22 cellular contexts compared by ENCODE assay signal in genomic region chr9:35464056-35465025, GRCh38. TPM values are rescaled to one million over a fixed set of nuclear protein-coding genes. Genes with fewer than 3 reads are reported as not detected.
DNase-seq lines count a peak whose midpoint lies in the region; ATAC-seq, FAIRE-seq and TF ChIP-seq lines count a peak whose summit lies in the region.
"Had no signal": no experiment of that assay in that cellular context is flagged by ENCODE, and none has a peak within 500 bp of the region (broad histone marks: within the 10 kb centered on the region; RNA-seq: fewer than 3 reads in every experiment).

No MANE protein-coding gene starts in this region.

- in situ Hi-C loops in G401 (cut with HindIII; ENCODE audit: low sequenced_read_pairs), result no loop called here

- no peak for TF ChIP-seq CTCF in endothelial cell of umbilical vein (IDR thresholded peaks at IDR 0.05; ENCODE audit: extremely low read depth in 1 of 2, insufficient read depth in 1 of 2, low read depth in 1 of 2, low read length in 2 of 2)
- TF ChIP-seq CTCF in omental fat pad (IDR thresholded peaks at IDR 0.05), result no peak

- no peak overlapping the region for H3K9ac ChIP-seq in BLaER1
- H3K9ac ChIP-seq in endothelial cell of umbilical vein (replicated peaks; ENCODE audit: extremely low read depth, insufficient read depth, low read length), result no peak overlapping the region
- H3K9ac ChIP-seq: SK-N-SH had no signal

- peak; percentile 70 for FAIRE-seq in endothelial cell of umbilical vein (lab: Jason Lieb, UNC)

- H3K4me3 Mint-ChIP-seq in activated CD8-positive, alpha-beta memory T cell treated with anti-CD3 and anti-CD28 coated beads, Interleukin-2, amount 10 ng/mL, durations not matched to agents 7 days and 5 days, result no peak overlapping the region
- H3K4me3 Mint-ChIP-seq: activated CD8-positive, alpha-beta T cell treated with anti-CD3 and anti-CD28 coated beads, Interleukin-2, amount 10 ng/mL, durations not matched to agents 7 days and 5 days; T-helper 2 cell treated with Interferon-gamma antibody and Interleukin-4, amounts not matched to agents 5 μg/mL and 100 μg/mL, for 36 hours had no signal

- H2AFZ ChIP-seq in endothelial cell of umbilical vein (ENCODE audit: low read depth, low read length), result peak overlapping the region; percentile 34

- H3K4me2 ChIP-seq in BLaER1 (peak overlapping the region; percentile 28), endothelial cell of umbilical vein (ENCODE audit: insufficient read depth, low read length) (peak overlapping the region; percentile 25)
- H3K4me2 ChIP-seq: SK-N-SH had no signal

- intact Hi-C loops in endothelial cell of umbilical vein (cut with micrococcal nuclease), result no loop called here

- dilution Hi-C loops in endothelial cell of umbilical vein (cut with MboI; ENCODE audit: extremely low pct_ligation_motif_present, low sequenced_read_pairs), result no loop called here

- no TSS peak for BruUV-seq in endothelial cell of umbilical vein (replicated peaks; lab: Mats Ljungman, UMichigan)

- H3K9me3 Mint-ChIP-seq in activated CD8-positive, alpha-beta memory T cell treated with anti-CD3 and anti-CD28 coated beads, Interleukin-2, amount 10 ng/mL, durations not matched to agents 7 days and 5 days (ENCODE audit: low read depth), result peaks cover 5% of the 10 kb centered on the region

- no peak overlapping the region for H3K4me3 ChIP-seq in BLaER1
- no peak overlapping the region for H3K4me3 ChIP-seq in endothelial cell of umbilical vein (replicated peaks in 1 of 3; ENCODE audit: insufficient read depth in 1 of 3, low read depth in 1 of 3, low read length in 3 of 3)
- H3K4me3 ChIP-seq: body of pancreas, testis had no signal

- H3K79me2 ChIP-seq in endothelial cell of umbilical vein (ENCODE audit: control insufficient read depth, insufficient read depth, low read length), result no peaks in the 10 kb centered on the region

- H3K9me1 ChIP-seq in endothelial cell of umbilical vein (replicated peaks; ENCODE audit: control insufficient read depth, extremely low read depth, insufficient read depth, low read length), result no peaks in the 10 kb centered on the region

- H3K27me3 Mint-ChIP-seq in activated CD8-positive, alpha-beta memory T cell treated with anti-CD3 and anti-CD28 coated beads, Interleukin-2, amount 10 ng/mL, durations not matched to agents 7 days and 5 days, result peaks cover 43% of the 10 kb centered on the region

- H3K9me3 ChIP-seq in BLaER1 (peaks cover 35% of the 10 kb centered on the region), endothelial cell of umbilical vein (replicated peaks; ENCODE audit: control insufficient read depth, insufficient read depth, low read length) (no peaks in the 10 kb centered on the region)
- H3K9me3 ChIP-seq: testis had no signal

- H3K4me1 ChIP-seq in BLaER1 (peaks cover 12% of the 10 kb centered on the region), endothelial cell of umbilical vein (ENCODE audit: control insufficient read depth, extremely low read depth, insufficient read depth, low read length) (peaks cover 14% of the 10 kb centered on the region)
- H3K4me1 ChIP-seq: testis had no signal

- TF ChIP-seq POLR2A in endothelial cell of umbilical vein (IDR thresholded peaks at IDR 0.05; ENCODE audit: low read depth, low read length), result no peak

- H3K4me1 Mint-ChIP-seq in activated CD8-positive, alpha-beta memory T cell treated with anti-CD3 and anti-CD28 coated beads, Interleukin-2, amount 10 ng/mL, durations not matched to agents 7 days and 5 days, result no peaks in the 10 kb centered on the region

- H3K27ac ChIP-seq in BLaER1 (no peak overlapping the region), endothelial cell of umbilical vein (ENCODE audit: insufficient read depth, low read depth, low read length) (peak overlapping the region; percentile 3)
- H3K27ac ChIP-seq: body of pancreas, testis had no signal

- CTCF ChIA-PET in endothelial cell of umbilical vein (lab: Charles Lee), result interaction anchor here (0.7 to 2.2 kb wide), 8 partner anchors 9 to 535 kb away, joined by 3 to 10 read pairs (median 4); no protein-coding TSS in a partner anchor
- CTCF ChIA-PET in activated CD8-positive, alpha-beta memory T cell treated with anti-CD3 and anti-CD28 coated beads, Interleukin-2, amount 10 ng/mL, durations not matched to agents 7 days and 5 days (lab: Charles Lee), result interaction anchor here (1.2 kb wide), 1 partner anchor 347 kb away, joined by 3 read pairs; no protein-coding TSS in a partner anchor

- no peaks in the 10 kb centered on the region for H4K20me1 ChIP-seq in BLaER1
- no peaks in the 10 kb centered on the region for H4K20me1 ChIP-seq in endothelial cell of umbilical vein (replicated peaks; ENCODE audit: control insufficient read depth, extremely low read depth, insufficient read depth, low read length)

- peak; percentile 68 for ATAC-seq in omental fat pad (ENCODE audit: low FRiP score)
- no peak for ATAC-seq in activated CD8-positive, alpha-beta memory T cell treated with anti-CD3 and anti-CD28 coated beads, Interleukin-2, amount 10 ng/mL, durations not matched to agents 7 days and 5 days
- ATAC-seq: activated CD8-positive, alpha-beta T cell treated with anti-CD3 and anti-CD28 coated beads, Interleukin-2, amount 10 ng/mL, durations not matched to agents 7 days and 5 days; activated naive CD4-positive, alpha-beta T cell treated with anti-CD3 and anti-CD28 coated beads, Interleukin-2, amount 50 U/mL, for 72 hours; body of pancreas; left cardiac atrium; PC-3 had no signal

- no peaks in the 10 kb centered on the region for H3K36me3 ChIP-seq in BLaER1
- H3K36me3 ChIP-seq in endothelial cell of umbilical vein (ENCODE audit: control insufficient read depth in 2 of 2, extremely low read depth in 1 of 2, insufficient read depth in 2 of 2, low read length in 2 of 2), result no peaks in the 10 kb centered on the region

- H3K27ac Mint-ChIP-seq in activated CD8-positive, alpha-beta memory T cell treated with anti-CD3 and anti-CD28 coated beads, Interleukin-2, amount 10 ng/mL, durations not matched to agents 7 days and 5 days, result no peak overlapping the region
- H3K27ac Mint-ChIP-seq: activated CD8-positive, alpha-beta T cell treated with anti-CD3 and anti-CD28 coated beads, Interleukin-2, amount 10 ng/mL, durations not matched to agents 7 days and 5 days; activated naive CD4-positive, alpha-beta T cell treated with anti-CD3 and anti-CD28 coated beads, Interleukin-2, amount 50 U/mL, for 72 hours; T-helper 2 cell treated with Interferon-gamma antibody and Interleukin-4, amounts not matched to agents 5 μg/mL and 100 μg/mL, for 36 hours had no signal

- peaks cover 6% of the 10 kb centered on the region for H3K36me3 Mint-ChIP-seq in activated CD8-positive, alpha-beta memory T cell treated with anti-CD3 and anti-CD28 coated beads, Interleukin-2, amount 10 ng/mL, durations not matched to agents 7 days and 5 days

- POLR2A ChIA-PET in endothelial cell of umbilical vein (lab: Charles Lee), result no interaction called here

- DNase-seq in NOMO-1 (lab: John Stamatoyannopoulos, UW; ENCODE audit: unreplicated experiment in 2 of 2), result peak; percentile 66 to 97
- DNase-seq in endothelial cell of umbilical vein (ENCODE audit: low read depth, low spot score), result peak; percentile 65
- no peak for DNase-seq in omental fat pad (ENCODE audit: low spot score)
- DNase-seq in G401 (ENCODE audit: low spot score), result no peak
- no peak for DNase-seq in activated CD8-positive, alpha-beta memory T cell treated with anti-CD3 and anti-CD28 coated beads, Interleukin-2, amount 10 ng/mL, durations not matched to agents 7 days and 5 days
- DNase-seq in stimulated activated CD4-positive, alpha-beta T cell treated with anti-CD3 and anti-CD28 coated beads, Interleukin-2, amount 100 ng/mL, for 48 hours, result no peak
- DNase-seq in cerebellar nuclear complex (lab: John Stamatoyannopoulos, UW), result no peak
- DNase-seq: activated CD8-positive, alpha-beta T cell treated with anti-CD3 and anti-CD28 coated beads, Interleukin-2, amount 10 ng/mL, durations not matched to agents 7 days and 5 days; activated T-cell treated with anti-CD3 and anti-CD28 coated beads, Interleukin-2, amount 50 U/mL, for 48 hours; body of pancreas; DMS79 treated with DMSO at 0.1 percent for 48 hours; Kasumi-1; left cardiac atrium; NCI-H1436 treated with DMSO at 0.1 percent for 48 hours; NCI-H69; PC-3; SK-N-SH; stimulated activated CD4-positive, alpha-beta T cell treated with anti-CD3 and anti-CD28 coated beads, Interleukin-12 subunit alpha, Interleukin-12 subunit beta, amount 100 ng/mL, for 4 hours; testis had no signal

- H3K27me3 ChIP-seq in BLaER1 (no peaks in the 10 kb centered on the region), endothelial cell of umbilical vein (ENCODE audit: control insufficient read depth in 2 of 2, insufficient read depth in 2 of 2, low read length in 2 of 2) (peaks cover 0 to 1% of the 10 kb centered on the region in 2 experiments)
- H3K27me3 ChIP-seq: body of pancreas, testis had no signal

TF ChIP-seq in endothelial cell of umbilical vein, 7 proteins besides CTCF, POLR2A, EP300 and RAD21:
- TF ChIP-seq GATA2 (IDR thresholded peaks at IDR 0.05; ENCODE audit: insufficient read depth, insufficient read length, low read depth, low read length) (no peak), MYC (IDR thresholded peaks at IDR 0.05; ENCODE audit: low read depth, low read length) (no peak), EZH2 (IDR thresholded peaks at IDR 0.05; ENCODE audit: borderline replicate concordance, low read depth, low read length, severe bottlenecking) (no peak)
- TF ChIP-seq, protein P1, sequence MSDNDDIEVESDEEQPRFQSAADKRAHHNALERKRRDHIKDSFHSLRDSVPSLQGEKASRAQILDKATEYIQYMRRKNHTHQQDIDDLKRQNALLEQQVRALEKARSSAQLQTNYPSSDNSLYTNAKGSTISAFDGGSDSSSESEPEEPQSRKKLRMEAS (IDR thresholded peaks at IDR 0.05; ENCODE audit: insufficient read depth, insufficient read length), result no peak

RNA-seq across cellular contexts. Expression of gene RUSC2, which starts 25.6 kb away (rescaled TPM):
- total RNA-seq in endothelial cell of umbilical vein, result 46.2 and 52.1 TPM in 2 replicates
- polyA plus RNA-seq in endothelial cell of umbilical vein, result 26.1 and 29.9 TPM in 2 replicates
- 17.3 and 22.6 TPM in 2 replicates for polyA plus RNA-seq in endothelial cell of umbilical vein (2011; cell fraction: cytosol; rRNA removed)
- 63.2 and 68.8 TPM in 2 replicates for polyA plus RNA-seq in endothelial cell of umbilical vein (2011; cell fraction: nucleus; rRNA removed)
- 19.2 and 22.1 TPM in 2 replicates for polyA plus RNA-seq in endothelial cell of umbilical vein (2012)
- 63.2 and 73.2 TPM in 2 replicates for polyA minus RNA-seq in endothelial cell of umbilical vein
- polyA minus RNA-seq in endothelial cell of umbilical vein (2011; cell fraction: cytosol; rRNA and poly(A)+ RNA removed), result 9.9 TPM
- 34.4 and 34.6 TPM in 2 replicates for polyA minus RNA-seq in endothelial cell of umbilical vein (2011; cell fraction: nucleus; rRNA and poly(A)+ RNA removed)
- 10 to 100 TPM; 12.2 to 23.5 (median 21.1) TPM for total RNA-seq in omental fat pad
- total RNA-seq in G401 (2014; rRNA removed; shearing (Covaris generic)), result 18.6 and 19.1 TPM in 2 replicates
- 1 to 10 TPM in 1 of 2 experiments, under 1 TPM in 1; 0.99 to 2.8 TPM for total RNA-seq in activated CD8-positive, alpha-beta memory T cell treated with anti-CD3 and anti-CD28 coated beads, Interleukin-2, amount 10 ng/mL, durations not matched to agents 7 days and 5 days

Comparison
In these comparisons a context has a peak if more than half of its experiments do, and no peak if none do; other contexts are left out.
1. DNase-seq: peak in NOMO-1 (2 of 2) and endothelial cell of umbilical vein (single experiment); none in omental fat pad (single experiment), G401 (single experiment), activated CD8-positive, alpha-beta memory T cell treated with anti-CD3 and anti-CD28 coated beads, Interleukin-2, amount 10 ng/mL, durations not matched to agents 7 days and 5 days (single experiment), stimulated activated CD4-positive, alpha-beta T cell treated with anti-CD3 and anti-CD28 coated beads, Interleukin-2, amount 100 ng/mL, for 48 hours (0 of 2) and cerebellar nuclear complex (0 of 2).